ENCODE assay signal across 24 cellular contexts in genomic region chr7:135380351-135380750, GRCh38.
DNase-seq lines count a peak whose midpoint lies in the region; ATAC-seq and TF ChIP-seq lines count a peak whose summit lies in the region.
"Had no signal": no experiment of that assay in that cellular context is flagged by ENCODE, and none has a peak within 500 bp of the region (broad histone marks: within the 10 kb centered on the region; RNA-seq: fewer than 3 reads in every experiment).

No MANE protein-coding gene starts in this region.

- POLR2A ChIA-PET in activated CD4-positive, alpha-beta T cell treated with anti-CD3 and anti-CD28 coated beads, Interleukin-2, amount 10 ng/mL, durations not matched to agents 7 days and 5 days (lab: Charles Lee), result no interaction called here

- H3K4me1 Mint-ChIP-seq in nephron progenitor cell, result no peaks in the 10 kb centered on the region
- H3K4me1 Mint-ChIP-seq in activated CD4-positive, alpha-beta T cell treated with anti-CD3 and anti-CD28 coated beads, Interleukin-2, amount 10 ng/mL, durations not matched to agents 7 days and 5 days, result no peaks in the 10 kb centered on the region
- H3K4me1 Mint-ChIP-seq: CD8-positive, alpha-beta memory T cell had no signal

- H3K9me3 ChIP-seq in HUES48 (ENCODE audit: control insufficient read depth, insufficient read depth, low read length), result no peaks in the 10 kb centered on the region
- H3K9me3 ChIP-seq in SJCRH30 (replicated peaks), result no peaks in the 10 kb centered on the region
- H3K9me3 ChIP-seq: SJSA1 had no signal

- no peak overlapping the region for H3K9ac ChIP-seq in HUES48 (ENCODE audit: low read depth, low read length)

- TF ChIP-seq CTCF in nephron progenitor cell (IDR thresholded peaks at IDR 0.05), result no peak

- H3K4me3 ChIP-seq in HUES48 (ENCODE audit: low read depth, low read length) (no peak overlapping the region), SJCRH30 (no peak overlapping the region)
- H3K4me3 ChIP-seq: K562, SJSA1 had no signal

- H3K27ac ChIP-seq in HUES48 (ENCODE audit: low read depth, low read length) (peak overlapping the region; percentile 63), SJCRH30 (peak overlapping the region; percentile 40)
- H3K27ac ChIP-seq: SJSA1 had no signal

- H3K27me3 Mint-ChIP-seq in nephron progenitor cell (ENCODE audit: low read depth, poor library complexity), result no peaks in the 10 kb centered on the region
- no peaks in the 10 kb centered on the region for H3K27me3 Mint-ChIP-seq in activated CD4-positive, alpha-beta T cell treated with anti-CD3 and anti-CD28 coated beads, Interleukin-2, amount 10 ng/mL, durations not matched to agents 7 days and 5 days

- CTCF ChIA-PET in activated CD4-positive, alpha-beta T cell treated with anti-CD3 and anti-CD28 coated beads, Interleukin-2, amount 10 ng/mL, durations not matched to agents 7 days and 5 days (lab: Charles Lee), result no interaction called here

- H3K27ac Mint-ChIP-seq in nephron progenitor cell, result peak overlapping the region; percentile 90
- H3K27ac Mint-ChIP-seq in activated CD4-positive, alpha-beta T cell treated with anti-CD3 and anti-CD28 coated beads, Interleukin-2, amount 10 ng/mL, durations not matched to agents 7 days and 5 days, result no peak overlapping the region

- H3K36me3 Mint-ChIP-seq in nephron progenitor cell (ENCODE audit: low read depth), result no peaks in the 10 kb centered on the region
- H3K36me3 Mint-ChIP-seq in activated CD4-positive, alpha-beta T cell treated with anti-CD3 and anti-CD28 coated beads, Interleukin-2, amount 10 ng/mL, durations not matched to agents 7 days and 5 days (ENCODE audit: low read depth), result no peaks in the 10 kb centered on the region

- no peak for ATAC-seq in GM18907 (IDR thresholded peaks at IDR 0.05; ENCODE audit: unreplicated experiment)
- ATAC-seq: HepG2, K562 had no signal

- H3K4me3 Mint-ChIP-seq in nephron progenitor cell, result no peak overlapping the region
- no peak overlapping the region for H3K4me3 Mint-ChIP-seq in activated CD4-positive, alpha-beta T cell treated with anti-CD3 and anti-CD28 coated beads, Interleukin-2, amount 10 ng/mL, durations not matched to agents 7 days and 5 days
- H3K4me3 Mint-ChIP-seq: CD8-positive, alpha-beta memory T cell had no signal

- H3K36me3 ChIP-seq in HUES48 (ENCODE audit: control insufficient read depth, insufficient read depth, low read length), result no peaks in the 10 kb centered on the region
- peaks cover 2% of the 10 kb centered on the region; the same call in 1 of the 2 replicates for H3K36me3 ChIP-seq in SJCRH30
- H3K36me3 ChIP-seq: SJSA1 had no signal

- peak in 2 of 3 experiments; percentile 38 to 71 for DNase-seq in NCI-H1417 (lab: John Stamatoyannopoulos, UW)
- no peak for DNase-seq in NCI-H1417 treated with DMSO at 0.1 percent for 48 hours (lab: John Stamatoyannopoulos, UW)
- peak; percentile 46 to 76 for DNase-seq in SJCRH30
- no peak for DNase-seq in nephron progenitor cell
- no peak for DNase-seq in activated CD4-positive, alpha-beta T cell treated with anti-CD3 and anti-CD28 coated beads, Interleukin-2, amount 10 ng/mL, durations not matched to agents 7 days and 5 days
- DNase-seq in SK-N-DZ (ENCODE audit: low spot score), result no peak
- DNase-seq: 8988T; AML-193; C1 segment of cervical spinal cord; Calu3; CD8-positive, alpha-beta memory T cell; DMS153; MM.1S; NCI-H1048; NCI-H1694 treated with DMSO at 0.1 percent for 48 hours; NCI-H2081 treated with DMSO at 0.1 percent for 48 hours; NCI-H510A; NCI-H82; OCI-M1 had no signal

- H3K9me3 Mint-ChIP-seq in nephron progenitor cell, result no peaks in the 10 kb centered on the region
- H3K9me3 Mint-ChIP-seq in activated CD4-positive, alpha-beta T cell treated with anti-CD3 and anti-CD28 coated beads, Interleukin-2, amount 10 ng/mL, durations not matched to agents 7 days and 5 days, result no peaks in the 10 kb centered on the region
- H3K9me3 Mint-ChIP-seq: CD8-positive, alpha-beta memory T cell had no signal

- H3K4me1 ChIP-seq in HUES48 (ENCODE audit: control insufficient read depth, insufficient read depth, low read length) (peaks cover 26% of the 10 kb centered on the region), SJCRH30 (peaks cover 13% of the 10 kb centered on the region)
- H3K4me1 ChIP-seq: SJSA1 had no signal

- H3K27me3 ChIP-seq in HUES48 (ENCODE audit: control insufficient read depth, insufficient read depth, low read length), result no peaks in the 10 kb centered on the region
- H3K27me3 ChIP-seq in SJCRH30, result no peaks in the 10 kb centered on the region
- H3K27me3 ChIP-seq: SJSA1 had no signal

Comparison
In these comparisons a context has a peak if more than half of its experiments do, and no peak if none do; other contexts are left out.
1. DNase-seq: peak in NCI-H1417 (2 of 3) and SJCRH30 (2 of 2); none in NCI-H1417 treated with DMSO at 0.1 percent for 48 hours (single experiment), nephron progenitor cell (single experiment), activated CD4-positive, alpha-beta T cell treated with anti-CD3 and anti-CD28 coated beads, Interleukin-2, amount 10 ng/mL, durations not matched to agents 7 days and 5 days (single experiment) and SK-N-DZ (single experiment).